In the genomic region with DNA sequence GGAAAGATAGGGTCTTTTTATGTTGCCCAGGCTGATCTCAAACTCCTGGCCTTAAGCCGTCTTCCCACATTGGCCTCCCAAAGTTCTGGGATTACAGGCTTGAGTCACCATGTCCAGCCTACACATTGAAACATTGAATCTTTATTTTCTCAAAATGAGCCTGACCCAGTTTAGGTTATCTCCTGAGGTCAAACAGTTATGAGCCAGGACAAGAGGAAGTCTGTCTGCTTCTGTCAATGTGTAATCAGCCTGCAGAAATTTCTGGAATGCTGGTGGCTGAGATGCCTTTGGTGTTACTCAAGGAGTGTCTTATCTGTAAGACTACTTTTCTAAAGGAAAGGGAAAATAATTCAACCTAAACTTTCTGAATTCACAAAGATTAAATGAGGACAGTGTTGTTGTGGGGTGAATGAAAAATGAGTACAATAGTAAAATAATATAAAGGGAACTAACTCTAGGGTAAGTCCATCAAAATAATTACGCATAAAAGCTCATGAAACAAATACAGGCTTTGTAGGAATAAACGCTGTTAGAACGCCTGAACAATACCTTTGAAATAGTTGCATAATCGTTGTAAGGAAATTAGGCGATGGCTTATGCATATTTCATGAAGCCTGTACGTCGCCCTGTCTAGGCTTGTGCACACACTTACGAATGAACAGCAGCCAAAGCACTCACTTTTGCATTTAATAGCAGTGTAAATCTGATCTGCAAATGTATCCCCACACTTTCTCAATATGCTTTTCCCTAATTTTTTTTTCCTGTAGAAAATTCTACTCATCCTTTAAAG, we compare ENCODE assay signal across 10 cellular contexts.
DNase-seq lines count a peak whose midpoint lies in the region; ATAC-seq lines count a peak whose summit lies in the region.
"Had no signal": no experiment of that assay in that cellular context is flagged by ENCODE, and none has a peak within 500 bp of the region (broad histone marks: within the 10 kb centered on the region; RNA-seq: fewer than 3 reads in every experiment).

No MANE protein-coding gene starts in this region.

- H3K4me3 ChIP-seq in SK-N-MC: peak overlapping the region; percentile 40

- no peak overlapping the region for H3K9ac ChIP-seq in SK-N-MC (ENCODE audit: insufficient read length)

- DNase-seq in HCEC 1CT: peak; percentile 60
- DNase-seq in SK-N-MC (ENCODE audit: low read depth, low spot score): no peak
- DNase-seq in glomerular endothelial cell (ENCODE audit: extremely low read depth, low read depth, low spot score): peak; percentile 97
- peak; percentile 95 for DNase-seq in renal cortical epithelial cell (ENCODE audit: low read depth)
- no peak for DNase-seq in OCI-M1 (lab: John Stamatoyannopoulos, UW)
- no peak for DNase-seq in cerebellar cortex (ENCODE audit: low spot score)
- no peak for DNase-seq in activated T-cell treated with anti-CD3 and anti-CD28 coated beads, Interleukin-2, amount 50 U/mL, for 48 hours
- DNase-seq: activated CD8-positive, alpha-beta memory T cell treated with anti-CD3 and anti-CD28 coated beads, Interleukin-2, amount 10 ng/mL, durations not matched to agents 7 days and 5 days; stimulated activated CD4-positive, alpha-beta T cell treated with anti-CD3 and anti-CD28 coated beads, Interleukin-2, amount 100 ng/mL, for 24 hours had no signal

- ATAC-seq in GM18517 (IDR thresholded peaks at IDR 0.05; ENCODE audit: unreplicated experiment): no peak
- ATAC-seq: activated CD8-positive, alpha-beta memory T cell treated with anti-CD3 and anti-CD28 coated beads, Interleukin-2, amount 10 ng/mL, durations not matched to agents 7 days and 5 days had no signal

- H3K27ac ChIP-seq in SK-N-MC: no peak overlapping the region

- no peaks in the 10 kb centered on the region for H3K36me3 ChIP-seq in SK-N-MC (ENCODE audit: insufficient read depth, low read length)

- no peaks in the 10 kb centered on the region for H3K9me3 ChIP-seq in SK-N-MC (ENCODE audit: low read depth, low read length)

Comparison
In these comparisons a context has a peak if more than half of its experiments do, and no peak if none do; other contexts are left out.
1. DNase-seq: peak in HCEC 1CT (single experiment), glomerular endothelial cell (single experiment) and renal cortical epithelial cell (single experiment); none in SK-N-MC (single experiment), OCI-M1 (single experiment), cerebellar cortex (single experiment) and activated T-cell treated with anti-CD3 and anti-CD28 coated beads, Interleukin-2, amount 50 U/mL, for 48 hours (0 of 2).